Comparison of ENCODE assay signal across 22 cellular contexts in the genomic region with DNA sequence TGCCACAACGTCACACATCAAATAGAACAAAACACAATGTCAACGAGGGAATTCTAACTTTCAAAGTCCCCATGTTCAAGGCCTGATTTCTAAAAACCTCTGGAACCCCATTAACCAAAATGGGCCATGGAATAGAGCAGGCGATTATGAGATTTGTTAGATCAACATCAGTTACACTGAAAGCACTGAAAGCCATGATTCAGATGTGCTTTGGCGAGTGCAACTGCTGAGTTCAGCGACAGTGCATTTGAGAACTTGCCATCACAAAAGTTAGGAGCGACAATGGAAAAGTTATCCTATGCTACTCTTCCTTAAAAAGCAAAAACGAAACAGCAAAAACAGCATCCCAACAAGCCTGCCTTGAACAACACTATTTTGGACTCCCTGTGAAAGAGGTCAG. TPM values are rescaled to one million over a fixed set of nuclear protein-coding genes. Genes with fewer than 3 reads are reported as not detected.
DNase-seq lines count a peak whose midpoint lies in the region; ATAC-seq and TF ChIP-seq lines count a peak whose summit lies in the region.
"Had no signal": no experiment of that assay in that cellular context is flagged by ENCODE, and none has a peak within 500 bp of the region (broad histone marks: within the 10 kb centered on the region; RNA-seq: fewer than 3 reads in every experiment).

No MANE protein-coding gene starts in this region.

- 87 to 91% methylated on average over 7 of the region's 7 CpGs for WGBS in thyroid gland, 2 donors

- H3K27me3 ChIP-seq in dorsolateral prefrontal cortex (no peaks in the 10 kb centered on the region), thyroid gland (no peaks in the 10 kb centered on the region)

- peaks cover 95% of the 10 kb centered on the region for H3K36me3 Mint-ChIP-seq in activated T-cell treated with anti-CD3 and anti-CD28 coated beads, Interleukin-2, amount 50 U/mL, for 24 hours (ENCODE audit: low read depth)
- peaks cover 46% of the 10 kb centered on the region for H3K36me3 Mint-ChIP-seq in nephron progenitor cell (ENCODE audit: low read depth)
- peaks cover 41% of the 10 kb centered on the region for H3K36me3 Mint-ChIP-seq in T-cell

- peak overlapping the region; percentile 24 for H3K27ac Mint-ChIP-seq in activated T-cell treated with anti-CD3 and anti-CD28 coated beads, Interleukin-2, amount 50 U/mL, for 24 hours
- H3K27ac Mint-ChIP-seq in nephron progenitor cell (peak overlapping the region; percentile 43), T-cell (no peak overlapping the region)

- H3K9me3 Mint-ChIP-seq in activated T-cell treated with anti-CD3 and anti-CD28 coated beads, Interleukin-2, amount 50 U/mL, for 24 hours: no peaks in the 10 kb centered on the region
- H3K9me3 Mint-ChIP-seq in nephron progenitor cell (no peaks in the 10 kb centered on the region), T-cell (no peaks in the 10 kb centered on the region)
- H3K9me3 Mint-ChIP-seq: CD14-positive monocyte had no signal

- no peak overlapping the region for H3K4me3 Mint-ChIP-seq in activated T-cell treated with anti-CD3 and anti-CD28 coated beads, Interleukin-2, amount 50 U/mL, for 24 hours
- no peak overlapping the region for H3K4me3 Mint-ChIP-seq in nephron progenitor cell
- H3K4me3 Mint-ChIP-seq in T-cell: no peak overlapping the region
- H3K4me3 Mint-ChIP-seq: CD14-positive monocyte had no signal

- peak overlapping the region in 3 of 59 donors; percentile 4 to 12 (median 10) for H3K4me3 ChIP-seq in dorsolateral prefrontal cortex
- H3K4me3 ChIP-seq in thyroid gland (replicated peaks in 1 of 3): no peak overlapping the region

- ATAC-seq in T-cell (replicated peaks in 1 of 4): no peak
- ATAC-seq: HCT116, HepG2, Right ventricle myocardium inferior had no signal

- peaks cover 13% of the 10 kb centered on the region for H3K4me1 Mint-ChIP-seq in activated T-cell treated with anti-CD3 and anti-CD28 coated beads, Interleukin-2, amount 50 U/mL, for 24 hours (ENCODE audit: low read depth)
- no peaks in the 10 kb centered on the region for H3K4me1 Mint-ChIP-seq in nephron progenitor cell
- peaks cover 0 to 9% (median 3%) of the 10 kb centered on the region in 3 donors for H3K4me1 Mint-ChIP-seq in T-cell
- H3K4me1 Mint-ChIP-seq: CD14-positive monocyte had no signal

- peak overlapping the region in 54 of 59 donors; percentile 0 to 80 (median 62) for H3K27ac ChIP-seq in dorsolateral prefrontal cortex
- H3K27ac ChIP-seq in thyroid gland: peak overlapping the region in 2 of 3 donors; percentile 74 to 85

- intact Hi-C loops in dorsolateral prefrontal cortex (cut with DNase I) (loop anchor here in 1 of 2 donors (5.0 kb wide), 1 partner anchor 40 kb away; no protein-coding TSS in a partner anchor), thyroid gland (cut with DNase I) (no loop called here), posterior vena cava (cut with DNase I) (no loop called here)

- no peak for DNase-seq in activated T-cell treated with anti-CD3 and anti-CD28 coated beads, Interleukin-2, amount 50 U/mL, for 24 hours
- no peak for DNase-seq in activated T-cell treated with anti-CD3 and anti-CD28 coated beads, Interleukin-2, amount 50 U/mL, for 48 hours
- DNase-seq in dorsolateral prefrontal cortex (no peak), nephron progenitor cell (no peak), thyroid gland (no peak), T-cell (no peak), posterior vena cava (ENCODE audit: low spot score) (no peak), SW 1271 (lab: John Stamatoyannopoulos, UW) (no peak)
- DNase-seq: 8988T; COR-L47; DMS153; GDM1; GOT3; KBM-7; NCI-H1105 treated with DMSO at 0.1 percent for 48 hours; NCI-H1694 treated with DMSO at 0.1 percent for 48 hours; NCI-H748 treated with DMSO at 0.1 percent for 48 hours; NK-92 treated with Interleukin-12 subunit alpha and Interleukin-12 subunit beta, amount 100 ng/mL, for 24 hours had no signal

- CTCF ChIA-PET in T-cell (lab: Charles Lee): interaction anchor here in 1 of 2 donors (0.8 kb wide), 1 partner anchor 10 kb away, joined by 8 read pairs; no protein-coding TSS in a partner anchor

- peaks cover 5 to 7% of the 10 kb centered on the region in 2 donors for H3K36me3 ChIP-seq in thyroid gland

- POLR2A ChIA-PET in T-cell (lab: Charles Lee): interaction anchor here in 1 of 2 donors (0.6 kb wide), 1 partner anchor 51 kb away, joined by 3 read pairs; no protein-coding TSS in a partner anchor

- no peak for TF ChIP-seq CTCF in dorsolateral prefrontal cortex (IDR thresholded peaks at IDR 0.05 in 54 of 56, conservative IDR thresholded peaks at IDR 0.05 in 2 of 56; ENCODE audit: low read depth in 1 of 56, partially characterized antibody in 56 of 56)
- TF ChIP-seq CTCF in nephron progenitor cell (IDR thresholded peaks at IDR 0.05): no peak
- TF ChIP-seq CTCF in thyroid gland (IDR thresholded peaks at IDR 0.05): peak in 1 of 6 experiments; percentile 9

- no peaks in the 10 kb centered on the region for H3K9me3 ChIP-seq in thyroid gland

- H3K4me1 ChIP-seq in thyroid gland: peaks cover 41 to 74% of the 10 kb centered on the region in 2 donors

- H3K27me3 Mint-ChIP-seq in activated T-cell treated with anti-CD3 and anti-CD28 coated beads, Interleukin-2, amount 50 U/mL, for 24 hours: no peaks in the 10 kb centered on the region
- no peaks in the 10 kb centered on the region for H3K27me3 Mint-ChIP-seq in nephron progenitor cell (ENCODE audit: low read depth, poor library complexity)
- H3K27me3 Mint-ChIP-seq in T-cell: no peaks in the 10 kb centered on the region

- TF ChIP-seq POLR2A in thyroid gland (IDR thresholded peaks at IDR 0.05): no peak

RNA-seq across cellular contexts. Expression of a gene that starts 20.6 kb away (rescaled TPM):
- total RNA-seq in dorsolateral prefrontal cortex: 10 to 100 TPM in 77 of 120 experiments, 1 to 10 TPM in 43; 4.8 to 19.1 (median 10.9) TPM
- total RNA-seq in thyroid gland: 10 to 100 TPM in 2 of 4 donors, 1 to 10 TPM in 2; 4.8 to 34.3 (median 9.4) TPM
- total RNA-seq in T-cell: 10 to 100 TPM in 2 of 5 donors, 1 to 10 TPM in 3; 2.5 to 14.8 (median 9.8) TPM
- total RNA-seq in posterior vena cava: 10 to 100 TPM; 13.8 to 22.8 TPM

RNA-seq across cellular contexts. Expression of a gene that starts 23.4 kb away (rescaled TPM):
- 10 to 100 TPM; 10.8 to 61.6 (median 20.5) TPM for total RNA-seq in dorsolateral prefrontal cortex
- 10 to 100 TPM; 40.5 to 55.1 (median 45.0) TPM for total RNA-seq in thyroid gland
- total RNA-seq in T-cell: 10 to 100 TPM in 2 of 5 donors, 1 to 10 TPM in 3; 1.9 to 10.9 (median 7.4) TPM
- 10 to 100 TPM; 42.7 to 48.6 TPM for total RNA-seq in posterior vena cava

Comparison
In these comparisons a context has a peak if more than half of its experiments do, and no peak if none do; other contexts are left out.
1. H3K27ac Mint-ChIP-seq: peak in activated T-cell treated with anti-CD3 and anti-CD28 coated beads, Interleukin-2, amount 50 U/mL, for 24 hours (single experiment) and nephron progenitor cell (single experiment); none in T-cell (0 of 2).